8 cellular contexts compared by ENCODE assay signal in the genomic region with DNA sequence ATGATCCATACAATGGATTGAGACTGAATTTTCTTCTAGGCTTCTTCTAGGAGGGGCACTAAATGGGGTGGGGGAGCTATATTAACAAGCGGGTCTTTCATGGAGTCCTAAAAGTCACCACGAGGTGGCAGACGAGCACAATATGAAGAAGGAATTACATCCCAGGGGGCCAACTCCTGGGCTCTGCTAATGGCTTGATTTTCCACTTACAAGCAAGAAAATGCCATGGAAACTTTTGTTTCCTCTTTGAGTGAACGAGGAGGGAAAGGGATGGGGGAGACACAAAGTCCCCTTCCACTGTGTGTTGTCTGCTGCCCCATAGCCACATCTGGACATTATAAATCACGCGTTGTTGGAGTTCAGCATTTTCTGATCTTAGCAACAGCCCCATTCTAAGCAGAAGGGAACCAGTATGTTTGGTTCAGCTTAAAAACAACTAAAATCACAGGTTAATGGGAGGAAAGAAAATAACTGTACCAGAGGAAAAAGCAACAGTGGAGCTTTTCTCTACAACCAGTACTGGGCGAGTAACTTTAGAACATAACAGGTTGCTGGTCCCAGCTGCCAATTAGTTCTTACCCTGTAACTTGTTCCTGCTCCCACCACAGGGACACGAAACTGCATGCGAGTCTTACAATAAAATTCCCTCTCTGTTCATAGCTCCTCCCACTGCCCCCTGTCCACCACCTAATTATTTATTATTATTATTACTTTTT.
DNase-seq lines count a peak whose midpoint lies in the region; ATAC-seq, FAIRE-seq and TF ChIP-seq lines count a peak whose summit lies in the region.

No MANE protein-coding gene starts in this region.

- TF ChIP-seq POLR2A in adrenal gland (IDR thresholded peaks at IDR 0.05): no peak

- TF ChIP-seq RAD21 in Ishikawa (IDR thresholded peaks at IDR 0.05; ENCODE audit: low read depth): peak; percentile 78

- no peaks in the 10 kb centered on the region for H3K9me3 ChIP-seq in adrenal gland (replicated peaks in 1 of 3)

- H3K4me1 ChIP-seq in adrenal gland (replicated peaks in 1 of 2): peaks cover 8 to 11% of the 10 kb centered on the region in 2 donors

- 43 to 50% (median 45%) methylated on average over 9 of the region's 9 CpGs for WGBS in adrenal gland, 4 donors

- ATAC-seq in GM18861 (IDR thresholded peaks at IDR 0.05; ENCODE audit: unreplicated experiment) (peak; percentile 62), left cardiac atrium (peak; percentile 73 to 74), GM18519 (IDR thresholded peaks at IDR 0.05; ENCODE audit: low FRiP score, unreplicated experiment) (no peak)

- no peaks in the 10 kb centered on the region for H3K27me3 ChIP-seq in adrenal gland

- TF ChIP-seq EP300 in Ishikawa (IDR thresholded peaks at IDR 0.05; ENCODE audit: borderline replicate concordance): no peak

- intact Hi-C loops in adrenal gland (cut with DNase I) (no loop called here), left cardiac atrium (cut with DNase I) (loop anchor here (2.0 to 10.0 kb wide), 2 partner anchors 432 to 1424 kb away; a partner anchor contains a TSS)

- H3K4me3 ChIP-seq in adrenal gland (no peak overlapping the region), retinal pigment epithelial cell (ENCODE audit: low read length) (no peak overlapping the region)

- H3K36me3 ChIP-seq in adrenal gland (replicated peaks in 1 of 2): no peaks in the 10 kb centered on the region

- TF ChIP-seq CTCF in adrenal gland (IDR thresholded peaks at IDR 0.05) (peak; percentile 67 to 82 (median 72)), retinal pigment epithelial cell (conservative IDR thresholded peaks at IDR 0.05; ENCODE audit: low read depth, low read length) (peak; percentile 75)

- DNase-seq in AG08396 (ENCODE audit: low spot score) (peak; percentile 70), RCC 7860 (ENCODE audit: low spot score) (peak; percentile 31), adrenal gland (peak; percentile 50 to 87 (median 72)), left cardiac atrium (peak; percentile 71), retinal pigment epithelial cell (ENCODE audit: low read depth) (no peak)

- peak; percentile 48 for FAIRE-seq in RCC 7860 (lab: Jason Lieb, UNC)

- no peak overlapping the region for H3K27ac ChIP-seq in adrenal gland

TF ChIP-seq in Ishikawa, 13 proteins besides CTCF, POLR2A, EP300 and RAD21:
- TF ChIP-seq TCF12 (IDR thresholded peaks at IDR 0.05; ENCODE audit: low read depth): no peak
- TF ChIP-seq, protein P1, sequence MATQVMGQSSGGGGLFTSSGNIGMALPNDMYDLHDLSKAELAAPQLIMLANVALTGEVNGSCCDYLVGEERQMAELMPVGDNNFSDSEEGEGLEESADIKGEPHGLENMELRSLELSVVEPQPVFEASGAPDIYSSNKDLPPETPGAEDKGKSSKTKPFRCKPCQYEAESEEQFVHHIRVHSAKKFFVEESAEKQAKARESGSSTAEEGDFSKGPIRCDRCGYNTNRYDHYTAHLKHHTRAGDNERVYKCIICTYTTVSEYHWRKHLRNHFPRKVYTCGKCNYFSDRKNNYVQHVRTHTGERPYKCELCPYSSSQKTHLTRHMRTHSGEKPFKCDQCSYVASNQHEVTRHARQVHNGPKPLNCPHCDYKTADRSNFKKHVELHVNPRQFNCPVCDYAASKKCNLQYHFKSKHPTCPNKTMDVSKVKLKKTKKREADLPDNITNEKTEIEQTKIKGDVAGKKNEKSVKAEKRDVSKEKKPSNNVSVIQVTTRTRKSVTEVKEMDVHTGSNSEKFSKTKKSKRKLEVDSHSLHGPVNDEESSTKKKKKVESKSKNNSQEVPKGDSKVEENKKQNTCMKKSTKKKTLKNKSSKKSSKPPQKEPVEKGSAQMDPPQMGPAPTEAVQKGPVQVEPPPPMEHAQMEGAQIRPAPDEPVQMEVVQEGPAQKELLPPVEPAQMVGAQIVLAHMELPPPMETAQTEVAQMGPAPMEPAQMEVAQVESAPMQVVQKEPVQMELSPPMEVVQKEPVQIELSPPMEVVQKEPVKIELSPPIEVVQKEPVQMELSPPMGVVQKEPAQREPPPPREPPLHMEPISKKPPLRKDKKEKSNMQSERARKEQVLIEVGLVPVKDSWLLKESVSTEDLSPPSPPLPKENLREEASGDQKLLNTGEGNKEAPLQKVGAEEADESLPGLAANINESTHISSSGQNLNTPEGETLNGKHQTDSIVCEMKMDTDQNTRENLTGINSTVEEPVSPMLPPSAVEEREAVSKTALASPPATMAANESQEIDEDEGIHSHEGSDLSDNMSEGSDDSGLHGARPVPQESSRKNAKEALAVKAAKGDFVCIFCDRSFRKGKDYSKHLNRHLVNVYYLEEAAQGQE (IDR thresholded peaks at IDR 0.05; ENCODE audit: low read depth): no peak
- peak; percentile 60 for TF ChIP-seq ZBTB7A (IDR thresholded peaks at IDR 0.05; ENCODE audit: low read depth)

Comparison
In these comparisons a context has a peak if more than half of its experiments do, and no peak if none do; other contexts are left out.
1. intact Hi-C loops: an anchor here in left cardiac atrium (2.0 to 10.0 kb wide); none called in adrenal gland.